18 cellular contexts compared by ENCODE assay signal in genomic region chr1:81689531-81689941, GRCh38.
DNase-seq lines count a peak whose midpoint lies in the region; ATAC-seq and TF ChIP-seq lines count a peak whose summit lies in the region.
"Had no signal": no experiment of that assay in that cellular context is flagged by ENCODE, and none has a peak within 500 bp of the region (broad histone marks: within the 10 kb centered on the region; RNA-seq: fewer than 3 reads in every experiment).

No MANE protein-coding gene starts in this region.

- H3K27me3 Mint-ChIP-seq in T-helper 17 cell: no peaks in the 10 kb centered on the region
- H3K27me3 Mint-ChIP-seq in activated CD4-positive, alpha-beta T cell treated with anti-CD3 and anti-CD28 coated beads, Interleukin-2, amount 10 ng/mL, durations not matched to agents 24 days and 14 days: no peaks in the 10 kb centered on the region
- no peaks in the 10 kb centered on the region for H3K27me3 Mint-ChIP-seq in effector memory CD8-positive, alpha-beta T cell
- H3K27me3 Mint-ChIP-seq: activated B cell treated with CpG ODN at 0.5 μM for 24 hours; stimulated activated naive CD8-positive, alpha-beta T cell treated with anti-CD3 and anti-CD28 coated beads, Interleukin-15, Interleukin-2, amounts not matched to agents 100 ng/mL and 50 ng/mL, for 24 hours had no signal

- intact Hi-C loops in sciatic nerve (cut with DNase I): no loop called here
- intact Hi-C loops in activated CD4-positive, alpha-beta T cell treated with anti-CD3 and anti-CD28 coated beads, Interleukin-2, amount 10 ng/mL, durations not matched to agents 24 days and 14 days (cut with micrococcal nuclease): no loop called here

- H3K36me3 Mint-ChIP-seq in T-helper 17 cell (ENCODE audit: low read depth): no peaks in the 10 kb centered on the region
- H3K36me3 Mint-ChIP-seq in activated CD4-positive, alpha-beta T cell treated with anti-CD3 and anti-CD28 coated beads, Interleukin-2, amount 10 ng/mL, durations not matched to agents 24 days and 14 days (ENCODE audit: low read depth): no peaks in the 10 kb centered on the region
- no peaks in the 10 kb centered on the region for H3K36me3 Mint-ChIP-seq in effector memory CD8-positive, alpha-beta T cell (ENCODE audit: insufficient read depth)

- DNase-seq in GM06990 (ENCODE audit: extremely low read depth, insufficient read length): peak; percentile 15
- DNase-seq in amniotic epithelial cell (ENCODE audit: low read depth): peak; percentile 92
- peak; percentile 80 to 90 for DNase-seq in foreskin fibroblast
- no peak for DNase-seq in sciatic nerve (ENCODE audit: low spot score)
- no peak for DNase-seq in T-helper 17 cell
- no peak for DNase-seq in epidermal melanocyte (ENCODE audit: insufficient read length, low spot score)
- no peak for DNase-seq in activated CD4-positive, alpha-beta T cell treated with anti-CD3 and anti-CD28 coated beads, Interleukin-2, amount 10 ng/mL, durations not matched to agents 24 days and 14 days
- no peak for DNase-seq in effector memory CD8-positive, alpha-beta T cell
- DNase-seq: activated B cell treated with CpG ODN at 0.5 μM for 24 hours; activated T-cell treated with anti-CD3 and anti-CD28 coated beads, Interleukin-2, amount 50 U/mL, for 48 hours; H7; NCI-H1436 treated with DMSO at 0.1 percent for 48 hours; NK-92 treated with Interleukin-12 subunit alpha and Interleukin-12 subunit beta, amount 100 ng/mL, for 24 hours; stimulated activated CD4-positive, alpha-beta T cell treated with anti-CD3 and anti-CD28 coated beads, Interleukin-4, amount 100 ng/mL, for 4 hours had no signal

- H3K9me3 Mint-ChIP-seq in activated CD4-positive, alpha-beta T cell treated with anti-CD3 and anti-CD28 coated beads, Interleukin-2, amount 10 ng/mL, durations not matched to agents 24 days and 14 days: no peaks in the 10 kb centered on the region
- peaks cover 18 to 46% of the 10 kb centered on the region in 2 donors for H3K9me3 Mint-ChIP-seq in effector memory CD8-positive, alpha-beta T cell
- H3K9me3 Mint-ChIP-seq: activated B cell treated with CpG ODN at 0.5 μM for 24 hours had no signal

- no peak overlapping the region for H3K4me3 Mint-ChIP-seq in T-helper 17 cell
- no peak overlapping the region for H3K4me3 Mint-ChIP-seq in activated CD4-positive, alpha-beta T cell treated with anti-CD3 and anti-CD28 coated beads, Interleukin-2, amount 10 ng/mL, durations not matched to agents 24 days and 14 days
- H3K4me3 Mint-ChIP-seq in effector memory CD8-positive, alpha-beta T cell: no peak overlapping the region
- H3K4me3 Mint-ChIP-seq: activated B cell treated with CpG ODN at 0.5 μM for 24 hours; stimulated activated naive CD8-positive, alpha-beta T cell treated with anti-CD3 and anti-CD28 coated beads, Interleukin-15, Interleukin-2, amounts not matched to agents 100 ng/mL and 50 ng/mL, for 24 hours had no signal

- no peak overlapping the region for H3K27ac Mint-ChIP-seq in T-helper 17 cell
- H3K27ac Mint-ChIP-seq in activated CD4-positive, alpha-beta T cell treated with anti-CD3 and anti-CD28 coated beads, Interleukin-2, amount 10 ng/mL, durations not matched to agents 24 days and 14 days: no peak overlapping the region
- no peak overlapping the region for H3K27ac Mint-ChIP-seq in effector memory CD8-positive, alpha-beta T cell
- H3K27ac Mint-ChIP-seq: activated B cell treated with CpG ODN at 0.5 μM for 24 hours; stimulated activated naive CD8-positive, alpha-beta T cell treated with anti-CD3 and anti-CD28 coated beads, Interleukin-15, Interleukin-2, amounts not matched to agents 100 ng/mL and 50 ng/mL, for 24 hours had no signal

- TF ChIP-seq CTCF in GM06990 (IDR thresholded peaks at IDR 0.05; ENCODE audit: insufficient read depth, low read length, poor library complexity, severe bottlenecking) (no peak), foreskin fibroblast (IDR thresholded peaks at IDR 0.05; ENCODE audit: low read depth, low read length) (no peak)

- ATAC-seq in sciatic nerve: peak; percentile 92
- ATAC-seq in T-helper 17 cell: no peak
- no peak for ATAC-seq in effector memory CD8-positive, alpha-beta T cell (replicated peaks)
- ATAC-seq: HepG2, SK-N-SH treated with all-trans-retinoic acid at 6 μM for 48 hours had no signal

- H3K9me3 ChIP-seq in T-helper 17 cell (ENCODE audit: control insufficient read depth, low read length, poor library complexity, severe bottlenecking): peaks cover 2% of the 10 kb centered on the region
- H3K9me3 ChIP-seq: esophagus muscularis mucosa had no signal

- H3K4me1 Mint-ChIP-seq in T-helper 17 cell: no peaks in the 10 kb centered on the region
- no peaks in the 10 kb centered on the region for H3K4me1 Mint-ChIP-seq in activated CD4-positive, alpha-beta T cell treated with anti-CD3 and anti-CD28 coated beads, Interleukin-2, amount 10 ng/mL, durations not matched to agents 24 days and 14 days
- no peaks in the 10 kb centered on the region for H3K4me1 Mint-ChIP-seq in effector memory CD8-positive, alpha-beta T cell (ENCODE audit: low read depth in 2 of 2)
- H3K4me1 Mint-ChIP-seq: activated B cell treated with CpG ODN at 0.5 μM for 24 hours had no signal

- H3K27me3 ChIP-seq in GM06990 (replicated peaks; ENCODE audit: control insufficient read depth, insufficient read depth, low read length): no peaks in the 10 kb centered on the region
- H3K27me3 ChIP-seq: esophagus muscularis mucosa had no signal

- no peaks in the 10 kb centered on the region for H3K36me3 ChIP-seq in GM06990 (ENCODE audit: control insufficient read depth, insufficient read depth, low read length)
- H3K36me3 ChIP-seq: esophagus muscularis mucosa had no signal

- no peak overlapping the region for H3K4me3 ChIP-seq in GM06990 (replicated peaks; ENCODE audit: low read depth, low read length)
- H3K4me3 ChIP-seq in foreskin fibroblast (ENCODE audit: low read depth in 1 of 2, low read length in 2 of 2): no peak overlapping the region
- H3K4me3 ChIP-seq: esophagus muscularis mucosa had no signal

Comparison
In these comparisons a context has a peak if more than half of its experiments do, and no peak if none do; other contexts are left out.
1. DNase-seq: peak in GM06990 (single experiment), amniotic epithelial cell (single experiment) and foreskin fibroblast (2 of 2); none in sciatic nerve (single experiment), T-helper 17 cell (0 of 3), epidermal melanocyte (single experiment), activated CD4-positive, alpha-beta T cell treated with anti-CD3 and anti-CD28 coated beads, Interleukin-2, amount 10 ng/mL, durations not matched to agents 24 days and 14 days (single experiment) and effector memory CD8-positive, alpha-beta T cell (0 of 3).